In the genomic region with DNA sequence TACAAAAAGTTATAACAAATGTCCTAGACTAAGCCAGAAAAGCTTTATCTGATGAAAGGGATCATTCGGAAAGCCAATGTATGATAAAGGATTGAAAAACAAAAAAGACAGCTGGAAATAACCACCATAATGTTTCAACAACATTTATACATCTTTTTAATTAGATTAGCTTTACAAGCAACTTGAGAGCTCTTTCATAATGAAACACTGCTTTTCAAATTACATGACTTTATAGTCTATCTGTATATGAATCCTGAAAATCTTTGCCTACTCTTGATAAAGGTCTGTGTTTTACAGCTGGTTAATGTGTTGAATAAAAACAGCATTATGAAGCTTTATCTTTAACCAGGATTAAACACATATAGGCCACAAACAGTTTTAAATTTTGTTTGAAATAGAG, we compare ENCODE assay signal across 27 cellular contexts.
"Had no signal": no experiment of that assay in that cellular context is flagged by ENCODE, and none has a peak within 500 bp of the region (broad histone marks: within the 10 kb centered on the region; RNA-seq: fewer than 3 reads in every experiment).

No MANE protein-coding gene starts in this region.

- H3K4me1 Mint-ChIP-seq: nephron, neural progenitor cell had no signal

- H3K4me3 Mint-ChIP-seq: effector memory CD8-positive, alpha-beta T cell; naive thymus-derived CD4-positive, alpha-beta T cell; nephron; neural progenitor cell had no signal

- H3K4me3 ChIP-seq: esophagus squamous epithelium, neural progenitor cell, right lobe of liver, thoracic aorta, tibial nerve, upper lobe of left lung had no signal

- H3K27ac Mint-ChIP-seq: neural progenitor cell, progenitor cell of endocrine pancreas had no signal

- H3K27ac ChIP-seq: esophagus squamous epithelium, neural progenitor cell, parathyroid adenoma, right lobe of liver, thoracic aorta, tibial nerve, upper lobe of left lung had no signal

- ATAC-seq: effector memory CD8-positive, alpha-beta T cell; left lobe of liver; naive thymus-derived CD4-positive, alpha-beta T cell; right lobe of liver had no signal

- H3K27me3 Mint-ChIP-seq: effector memory CD8-positive, alpha-beta T cell; naive thymus-derived CD4-positive, alpha-beta T cell; progenitor cell of endocrine pancreas had no signal

- H3K27me3 ChIP-seq: esophagus squamous epithelium, neural progenitor cell, right lobe of liver, tibial nerve, upper lobe of left lung had no signal

- DNase-seq: cortex of kidney; effector memory CD8-positive, alpha-beta T cell; erythroblast; esophagus squamous epithelium; head of caudate nucleus; kidney; mesenchymal stem cell; midbrain; naive thymus-derived CD4-positive, alpha-beta T cell; right lobe of liver; small intestine; stimulated activated CD4-positive, alpha-beta T cell treated with anti-CD3 and anti-CD28 coated beads, Interleukin-12 subunit alpha, Interleukin-12 subunit beta, amount 100 ng/mL, for 4 hours; stimulated activated CD4-positive, alpha-beta T cell treated with anti-CD3 and anti-CD28 coated beads, Interleukin-1b, Interleukin-23, amount 100 ng/mL, for 48 hours; stimulated activated CD4-positive, alpha-beta T cell treated with anti-CD3 and anti-CD28 coated beads, Interleukin-4, amount 100 ng/mL, for 1 hour; stimulated activated CD8-positive, alpha-beta memory T cell treated with anti-CD3 and anti-CD28 coated beads, Interleukin-4, amount 100 ng/mL, for 48 hours; stimulated activated naive CD4-positive, alpha-beta T cell treated with Interleukin-2 at 50 U/mL for 16 hours; upper lobe of left lung had no signal

- H3K4me1 ChIP-seq: neural progenitor cell, parathyroid adenoma, right lobe of liver had no signal

- H3K36me3 ChIP-seq: neural progenitor cell, thoracic aorta had no signal

- H3K9me3 ChIP-seq: esophagus squamous epithelium, right lobe of liver, thoracic aorta, tibial nerve, upper lobe of left lung had no signal

- H3K9me3 Mint-ChIP-seq: effector memory CD8-positive, alpha-beta T cell; naive thymus-derived CD4-positive, alpha-beta T cell; nephron; neural progenitor cell had no signal

- FAIRE-seq: endometrium, frontal cortex, kidney, small intestine, urothelium cell line had no signal
